Comparison of ENCODE assay signal across 37 cellular contexts in genomic region chr20:11027224-11027623, GRCh38.
DNase-seq lines count a peak whose midpoint lies in the region; ATAC-seq, FAIRE-seq and TF ChIP-seq lines count a peak whose summit lies in the region.
"Had no signal": no experiment of that assay in that cellular context is flagged by ENCODE, and none has a peak within 500 bp of the region (broad histone marks: within the 10 kb centered on the region; RNA-seq: fewer than 3 reads in every experiment).

No MANE protein-coding gene starts in this region.

- H3K4me2 ChIP-seq in HepG2 (ENCODE audit: low read depth, low read length), result no peak overlapping the region
- H3K4me2 ChIP-seq: A549; BLaER1; BLaER1 treated with 17β-estradiol and CSF1 and Interleukin-3, amounts not matched to agents 10 nM and 100 nM had no signal

- FAIRE-seq in HepG2 (lab: Jason Lieb, UNC), result no peak
- FAIRE-seq: A204.1, A549, D721Med had no signal

- TF ChIP-seq CTCF in HepG2 (CRISPR knock-in tag; IDR thresholded peaks at IDR 0.05) (no peak), right lobe of liver (IDR thresholded peaks at IDR 0.05) (no peak), nephron (IDR thresholded peaks at IDR 0.05; ENCODE audit: unreplicated experiment in 3 of 3) (no peak), sigmoid colon (IDR thresholded peaks at IDR 0.05) (no peak)

- H3K4me3 Mint-ChIP-seq in nephron, result no peak overlapping the region
- H3K4me3 Mint-ChIP-seq: B cell; CD14-positive monocyte; CD4-positive, alpha-beta memory T cell; CD4-positive, alpha-beta T cell; CD4-positive, CD25-positive, alpha-beta regulatory T cell; CD8-positive, alpha-beta memory T cell; CD8-positive, alpha-beta T cell had no signal

- H3K27me3 ChIP-seq in HepG2 (ENCODE audit: control insufficient read depth in 1 of 2, insufficient read depth in 2 of 2, low read length in 2 of 2) (no peaks in the 10 kb centered on the region), right lobe of liver (no peaks in the 10 kb centered on the region), sigmoid colon (no peaks in the 10 kb centered on the region)
- H3K27me3 ChIP-seq: BE2C; BLaER1; BLaER1 treated with 17β-estradiol and CSF1 and Interleukin-3, amounts not matched to agents 10 nM and 100 nM had no signal

- TF ChIP-seq POLR2A in HepG2 (IDR thresholded peaks at IDR 0.05; ENCODE audit: insufficient read depth in 1 of 2, low read depth in 2 of 2, low read length in 2 of 2), result no peak
- TF ChIP-seq POLR2A in right lobe of liver (IDR thresholded peaks at IDR 0.05), result no peak
- no peak for TF ChIP-seq POLR2A in sigmoid colon (IDR thresholded peaks at IDR 0.05)

- BruUV-seq in HepG2 (replicated peaks; lab: Mats Ljungman, UMichigan), result no TSS peak

- H3K4me1 ChIP-seq in HepG2 (ENCODE audit: insufficient read depth, low read length) (no peaks in the 10 kb centered on the region), right lobe of liver (no peaks in the 10 kb centered on the region), sigmoid colon (no peaks in the 10 kb centered on the region)
- H3K4me1 ChIP-seq: A549; BE2C; BLaER1; BLaER1 treated with 17β-estradiol and CSF1 and Interleukin-3, amounts not matched to agents 10 nM and 100 nM; Caco-2 had no signal

- H3K79me2 ChIP-seq in HepG2 (ENCODE audit: insufficient read depth, low read length), result no peaks in the 10 kb centered on the region

- H3K27ac ChIP-seq in HepG2 (ENCODE audit: extremely low read length, insufficient read depth, low read length) (no peak overlapping the region), right lobe of liver (no peak overlapping the region), sigmoid colon (no peak overlapping the region)
- H3K27ac ChIP-seq: 22Rv1; A549; BLaER1; BLaER1 treated with 17β-estradiol and CSF1 and Interleukin-3, amounts not matched to agents 10 nM and 100 nM; C4-2B had no signal

- H3K36me3 ChIP-seq in HepG2 (replicated peaks in 1 of 2; ENCODE audit: control insufficient read depth in 1 of 2, insufficient read depth in 2 of 2, low read length in 2 of 2) (no peaks in the 10 kb centered on the region), right lobe of liver (no peaks in the 10 kb centered on the region), sigmoid colon (no peaks in the 10 kb centered on the region)
- H3K36me3 ChIP-seq: BE2C; BLaER1; BLaER1 treated with 17β-estradiol and CSF1 and Interleukin-3, amounts not matched to agents 10 nM and 100 nM had no signal

- POLR2A ChIA-PET in HepG2 (lab: Yijun Ruan, JAX), result no interaction called here

- H3K4me3 ChIP-seq in HepG2 (replicated peaks in 1 of 3; ENCODE audit: insufficient read depth in 1 of 3, low read depth in 2 of 3, low read length in 3 of 3) (no peak overlapping the region), right lobe of liver (no peak overlapping the region), sigmoid colon (no peak overlapping the region)
- H3K4me3 ChIP-seq: A549; BLaER1; BLaER1 treated with 17β-estradiol and CSF1 and Interleukin-3, amounts not matched to agents 10 nM and 100 nM had no signal

- H3K9me3 ChIP-seq in HepG2 (ENCODE audit: low read length) (no peaks in the 10 kb centered on the region), right lobe of liver (no peaks in the 10 kb centered on the region), sigmoid colon (no peaks in the 10 kb centered on the region)
- H3K9me3 ChIP-seq: BE2C, BLaER1 had no signal

- H3K27ac Mint-ChIP-seq in nephron, result peak overlapping the region in 2 of 3 experiments; percentile 12 to 19
- H3K27ac Mint-ChIP-seq: B cell; CD14-positive monocyte; CD4-positive, alpha-beta memory T cell; CD4-positive, alpha-beta T cell; CD4-positive, CD25-positive, alpha-beta regulatory T cell; CD8-positive, alpha-beta memory T cell; CD8-positive, alpha-beta T cell had no signal

- no peaks in the 10 kb centered on the region for H3K27me3 Mint-ChIP-seq in nephron (ENCODE audit: low read depth)
- H3K27me3 Mint-ChIP-seq: B cell; CD4-positive, alpha-beta memory T cell; CD4-positive, alpha-beta T cell; CD4-positive, CD25-positive, alpha-beta regulatory T cell had no signal

- DNase-seq in HepG2 (ENCODE audit: low spot score) (no peak), right lobe of liver (no peak), COLO829 (ENCODE audit: low spot score) (peak; percentile 31), SK-MEL-5 (ENCODE audit: low read depth, low spot score) (peak; percentile 56), sigmoid colon (no peak), inferior parietal cortex (ENCODE audit: extremely low spot score) (no peak)
- DNase-seq: 8988T; ACHN; AML-193; BE2C; C1 segment of cervical spinal cord; Caco-2; Calu3; CD4-positive, alpha-beta memory T cell; CD4-positive, alpha-beta T cell; CD4-positive, CD25-positive, alpha-beta regulatory T cell; CD8-positive, alpha-beta memory T cell; CD8-positive, alpha-beta T cell; COR-L47; DMS 273 treated with DMSO at 0.1 percent for 48 hours; DMS153; DMS53; DMS79; DMS79 treated with DMSO at 0.1 percent for 48 hours; DND-41; EL had no signal

- peaks cover 6% of the 10 kb centered on the region for H3K4me1 Mint-ChIP-seq in nephron
- H3K4me1 Mint-ChIP-seq: B cell; CD14-positive monocyte; CD4-positive, alpha-beta memory T cell; CD4-positive, CD25-positive, alpha-beta regulatory T cell; CD8-positive, alpha-beta memory T cell had no signal

- ATAC-seq in HepG2 (no peak), right lobe of liver (no peak), HG03520 (IDR thresholded peaks at IDR 0.05; ENCODE audit: unreplicated experiment) (no peak)
- ATAC-seq: A549; CD8-positive, alpha-beta T cell had no signal

- in situ Hi-C loops in HepG2 (cut with HindIII; ENCODE audit: extremely low pct_ligation_motif_present, low pct_unique_long_range_greater_than_20kb), result no loop called here
- in situ Hi-C loops in SK-MEL-5 (cut with HindIII; ENCODE audit: low pct_unique_long_range_greater_than_20kb, low sequenced_read_pairs), result no loop called here

- H2AFZ ChIP-seq in HepG2 (ENCODE audit: low read length), result no peak overlapping the region

- no peak for TF ChIP-seq RAD21 in HepG2 (CRISPR knock-in tag; IDR thresholded peaks at IDR 0.05)

- intact Hi-C loops in HepG2 (cut with micrococcal nuclease; ENCODE audit: unreplicated experiment) (no loop called here), right lobe of liver (cut with DNase I) (no loop called here), sigmoid colon (cut with DNase I) (no loop called here)

- H3K9me3 Mint-ChIP-seq in nephron, result peaks cover 14% of the 10 kb centered on the region
- H3K9me3 Mint-ChIP-seq: CD4-positive, alpha-beta T cell had no signal

- no peaks in the 10 kb centered on the region for H3K36me3 Mint-ChIP-seq in nephron (ENCODE audit: low read depth)
- H3K36me3 Mint-ChIP-seq: CD14-positive monocyte; CD4-positive, alpha-beta memory T cell; CD4-positive, CD25-positive, alpha-beta regulatory T cell; CD8-positive, alpha-beta memory T cell; CD8-positive, alpha-beta T cell had no signal

- TF ChIP-seq EP300 in HepG2 (IDR thresholded peaks at IDR 0.05; ENCODE audit: low read depth in 2 of 2, low read length in 2 of 2), result no peak
- no peak for TF ChIP-seq EP300 in HepG2 (CRISPR knock-in tag; IDR thresholded peaks at IDR 0.05; ENCODE audit: borderline replicate concordance)
- no peak for TF ChIP-seq EP300 in sigmoid colon (IDR thresholded peaks at IDR 0.05)

- CTCF ChIA-PET in HepG2 (lab: Yijun Ruan, JAX; ENCODE audit: low intra/inter-chr PET ratio, low total read pairs), result no interaction called here

- 4% methylated on average over 3 of the region's 3 CpGs for WGBS in HepG2 (ENCODE audit: low lambda C conversion rate)
- WGBS in right lobe of liver (ENCODE audit: insufficient coverage, low coverage, low lambda C conversion rate, missing lambda C conversion rate), result 56% methylated on average over 3 of the region's 3 CpGs
- 85 to 93% methylated on average over 3 of the region's 3 CpGs for WGBS in sigmoid colon, 2 donors

- H3K9ac ChIP-seq in HepG2 (ENCODE audit: insufficient read depth, low read depth, low read length), result no peak overlapping the region
- H3K9ac ChIP-seq: BLaER1; BLaER1 treated with 17β-estradiol and CSF1 and Interleukin-3, amounts not matched to agents 10 nM and 100 nM had no signal

- no peaks in the 10 kb centered on the region for H4K20me1 ChIP-seq in HepG2 (ENCODE audit: insufficient read depth, low read length)
- H4K20me1 ChIP-seq: BLaER1; BLaER1 treated with 17β-estradiol and CSF1 and Interleukin-3, amounts not matched to agents 10 nM and 100 nM had no signal

TF ChIP-seq in HepG2, 621 proteins besides CTCF, POLR2A, EP300 and RAD21:
- TF ChIP-seq ZNF598 (CRISPR knock-in tag; IDR thresholded peaks at IDR 0.05; ENCODE audit: borderline replicate concordance), result no peak
- no peak for TF ChIP-seq TRIM22 (IDR thresholded peaks at IDR 0.05)
- peak; percentile 84 for TF ChIP-seq ATF7 (IDR thresholded peaks at IDR 0.05)
- TF ChIP-seq ATF7 (CRISPR knock-in tag; IDR thresholded peaks at IDR 0.05), result no peak
- no peak for TF ChIP-seq JUNB (CRISPR knock-in tag; IDR thresholded peaks at IDR 0.05; ENCODE audit: borderline replicate concordance)
- no peak for TF ChIP-seq PTBP1 (IDR thresholded peaks at IDR 0.05; ENCODE audit: low read depth, low read length, poor library complexity, severe bottlenecking)

Comparison
In these comparisons a context has a peak if more than half of its experiments do, and no peak if none do; other contexts are left out.
1. DNase-seq: peak in COLO829 (single experiment) and SK-MEL-5 (single experiment); none in HepG2 (single experiment), right lobe of liver (0 of 3), sigmoid colon (single experiment) and inferior parietal cortex (single experiment).